Comparison of ENCODE assay signal across 23 cellular contexts in genomic region chr7:34282271-34282670, GRCh38.
DNase-seq lines count a peak whose midpoint lies in the region; ATAC-seq, FAIRE-seq and TF ChIP-seq lines count a peak whose summit lies in the region.
"Had no signal": no experiment of that assay in that cellular context is flagged by ENCODE, and none has a peak within 500 bp of the region (broad histone marks: within the 10 kb centered on the region; RNA-seq: fewer than 3 reads in every experiment).

No MANE protein-coding gene starts in this region.

- no peak overlapping the region for H3K4me3 ChIP-seq in astrocyte (ENCODE audit: insufficient read depth, low read depth, low read length)
- H3K4me3 ChIP-seq: BLaER1, HAP-1 had no signal

- no peak overlapping the region for H3K27ac Mint-ChIP-seq in astrocyte (ENCODE audit: unreplicated experiment)
- H3K27ac Mint-ChIP-seq in activated CD8-positive, alpha-beta T cell treated with anti-CD3 and anti-CD28 coated beads, Interleukin-2, amount 10 ng/mL, durations not matched to agents 7 days and 5 days: no peak overlapping the region
- H3K27ac Mint-ChIP-seq: B cell; CD4-positive, CD25-positive, alpha-beta regulatory T cell; CD8-positive, alpha-beta T cell; HFFc6 had no signal

- DNase-seq in AG08395 (ENCODE audit: low spot score): peak; percentile 24
- DNase-seq in EH (ENCODE audit: low read depth): peak; percentile 18
- peak; percentile 28 for DNase-seq in M059J (ENCODE audit: low read depth)
- DNase-seq in astrocyte (ENCODE audit: low read depth): peak; percentile 38
- DNase-seq in activated CD8-positive, alpha-beta T cell treated with anti-CD3 and anti-CD28 coated beads, Interleukin-2, amount 10 ng/mL, durations not matched to agents 7 days and 5 days: no peak
- no peak for DNase-seq in GM12892 (ENCODE audit: insufficient read length)
- DNase-seq: Caco-2; CD4-positive, CD25-positive, alpha-beta regulatory T cell; CD8-positive, alpha-beta T cell; DMS79; GF-D8; GOT3; HFFc6 had no signal

- no peak overlapping the region for H2AFZ ChIP-seq in astrocyte (ENCODE audit: low read depth, low read length)

- H3K4me1 ChIP-seq in astrocyte (ENCODE audit: insufficient read depth, low read length): peaks cover 4% of the 10 kb centered on the region
- H3K4me1 ChIP-seq: Caco-2, HAP-1 had no signal

- no peaks in the 10 kb centered on the region for H3K27me3 ChIP-seq in astrocyte (ENCODE audit: insufficient read depth, low read length)
- H3K27me3 ChIP-seq: BLaER1 had no signal

- H4K20me1 ChIP-seq in astrocyte (ENCODE audit: insufficient read depth, low read length): no peaks in the 10 kb centered on the region
- H4K20me1 ChIP-seq: BLaER1 had no signal

- H3K4me1 Mint-ChIP-seq in astrocyte (ENCODE audit: low read depth, unreplicated experiment): peaks cover 8% of the 10 kb centered on the region
- H3K4me1 Mint-ChIP-seq in activated CD8-positive, alpha-beta T cell treated with anti-CD3 and anti-CD28 coated beads, Interleukin-2, amount 10 ng/mL, durations not matched to agents 7 days and 5 days (ENCODE audit: low read depth): peaks cover 5% of the 10 kb centered on the region
- H3K4me1 Mint-ChIP-seq: B cell; CD4-positive, CD25-positive, alpha-beta regulatory T cell had no signal

- no peak overlapping the region for H3K27ac ChIP-seq in astrocyte (ENCODE audit: low read depth, low read length)
- H3K27ac ChIP-seq: 22Rv1, BLaER1, C4-2B had no signal

- H3K36me3 Mint-ChIP-seq in astrocyte (ENCODE audit: low read depth, unreplicated experiment): no peaks in the 10 kb centered on the region
- H3K36me3 Mint-ChIP-seq in activated CD8-positive, alpha-beta T cell treated with anti-CD3 and anti-CD28 coated beads, Interleukin-2, amount 10 ng/mL, durations not matched to agents 7 days and 5 days (ENCODE audit: low read depth): no peaks in the 10 kb centered on the region
- H3K36me3 Mint-ChIP-seq: CD4-positive, CD25-positive, alpha-beta regulatory T cell; CD8-positive, alpha-beta T cell had no signal

- H3K79me2 ChIP-seq in astrocyte (ENCODE audit: insufficient read depth, low read length): no peaks in the 10 kb centered on the region

- no peak for ATAC-seq in GM19351 (IDR thresholded peaks at IDR 0.05; ENCODE audit: unreplicated experiment)
- no peak for ATAC-seq in activated CD8-positive, alpha-beta T cell treated with anti-CD3 and anti-CD28 coated beads, Interleukin-2, amount 10 ng/mL, durations not matched to agents 7 days and 5 days
- ATAC-seq in GM21825 (IDR thresholded peaks at IDR 0.05; ENCODE audit: unreplicated experiment): no peak
- ATAC-seq: CD8-positive, alpha-beta T cell had no signal

- H3K4me2 ChIP-seq in astrocyte (ENCODE audit: low read length): no peak overlapping the region
- H3K4me2 ChIP-seq: BLaER1 had no signal

- no peaks in the 10 kb centered on the region for H3K36me3 ChIP-seq in astrocyte (ENCODE audit: insufficient read depth, low read length)
- H3K36me3 ChIP-seq: BLaER1, HAP-1 had no signal

- no peak overlapping the region for H3K4me3 Mint-ChIP-seq in astrocyte (ENCODE audit: unreplicated experiment)
- no peak overlapping the region for H3K4me3 Mint-ChIP-seq in activated CD8-positive, alpha-beta T cell treated with anti-CD3 and anti-CD28 coated beads, Interleukin-2, amount 10 ng/mL, durations not matched to agents 7 days and 5 days
- H3K4me3 Mint-ChIP-seq: B cell; CD4-positive, CD25-positive, alpha-beta regulatory T cell; CD8-positive, alpha-beta T cell; HFFc6 had no signal

- no peaks in the 10 kb centered on the region for H3K9me3 ChIP-seq in astrocyte (ENCODE audit: insufficient read depth, low read depth, low read length)
- H3K9me3 ChIP-seq: HAP-1 had no signal

- CTCF ChIA-PET in activated CD8-positive, alpha-beta T cell treated with anti-CD3 and anti-CD28 coated beads, Interleukin-2, amount 10 ng/mL, durations not matched to agents 7 days and 5 days (lab: Charles Lee): no interaction called here

- H3K9me3 Mint-ChIP-seq in astrocyte (ENCODE audit: unreplicated experiment): peaks cover 10% of the 10 kb centered on the region
- no peaks in the 10 kb centered on the region for H3K9me3 Mint-ChIP-seq in activated CD8-positive, alpha-beta T cell treated with anti-CD3 and anti-CD28 coated beads, Interleukin-2, amount 10 ng/mL, durations not matched to agents 7 days and 5 days (ENCODE audit: insufficient read depth)

- no peak overlapping the region for H3K9ac ChIP-seq in astrocyte (ENCODE audit: low read length)
- H3K9ac ChIP-seq: BLaER1 had no signal

- TF ChIP-seq CTCF in astrocyte (IDR thresholded peaks at IDR 0.05; ENCODE audit: insufficient read depth, low read depth, low read length): no peak

- POLR2A ChIA-PET in activated CD8-positive, alpha-beta T cell treated with anti-CD3 and anti-CD28 coated beads, Interleukin-2, amount 10 ng/mL, durations not matched to agents 7 days and 5 days (lab: Charles Lee): no interaction called here

- TF ChIP-seq POLR2A in GM12892 (IDR thresholded peaks at IDR 0.05; ENCODE audit: low read depth, low read length): no peak

- no peaks in the 10 kb centered on the region for H3K27me3 Mint-ChIP-seq in astrocyte (ENCODE audit: low read depth, unreplicated experiment)
- H3K27me3 Mint-ChIP-seq in activated CD8-positive, alpha-beta T cell treated with anti-CD3 and anti-CD28 coated beads, Interleukin-2, amount 10 ng/mL, durations not matched to agents 7 days and 5 days (ENCODE audit: low read depth): no peaks in the 10 kb centered on the region
- H3K27me3 Mint-ChIP-seq: B cell; CD4-positive, CD25-positive, alpha-beta regulatory T cell had no signal

- FAIRE-seq in astrocyte (lab: Jason Lieb, UNC): no peak
- no peak for FAIRE-seq in GM12892 (lab: Jason Lieb, UNC)
- FAIRE-seq: A204.1, GM12891, H54 had no signal

Comparison
In these comparisons a context has a peak if more than half of its experiments do, and no peak if none do; other contexts are left out.
1. DNase-seq: peak in AG08395 (single experiment), EH (single experiment), M059J (single experiment) and astrocyte (single experiment); none in activated CD8-positive, alpha-beta T cell treated with anti-CD3 and anti-CD28 coated beads, Interleukin-2, amount 10 ng/mL, durations not matched to agents 7 days and 5 days (single experiment) and GM12892 (single experiment).